ENCODE assay signal across 9 cellular contexts in genomic region chr3:131174752-131175151, GRCh38.
DNase-seq lines count a peak whose midpoint lies in the region; ATAC-seq and TF ChIP-seq lines count a peak whose summit lies in the region.
"Had no signal": no experiment of that assay in that cellular context is flagged by ENCODE, and none has a peak within 500 bp of the region (broad histone marks: within the 10 kb centered on the region; RNA-seq: fewer than 3 reads in every experiment).

No MANE protein-coding gene starts in this region.

- ATAC-seq in GM18907 (IDR thresholded peaks at IDR 0.05; ENCODE audit: unreplicated experiment) (peak; percentile 99), HG03103 (IDR thresholded peaks at IDR 0.05; ENCODE audit: low read depth, unreplicated experiment) (peak; percentile 97)
- ATAC-seq in activated CD8-positive, alpha-beta T cell treated with anti-CD3 and anti-CD28 coated beads for 36 hours, result peak; percentile 99

- no peaks in the 10 kb centered on the region for H3K9me3 Mint-ChIP-seq in activated CD8-positive, alpha-beta T cell treated with anti-CD3 and anti-CD28 coated beads for 36 hours
- H3K9me3 Mint-ChIP-seq in stimulated activated naive CD8-positive, alpha-beta T cell treated with anti-CD3 and anti-CD28 coated beads, Interleukin-15, Interleukin-2, amounts not matched to agents 100 ng/mL and 50 ng/mL, for 24 hours, result no peaks in the 10 kb centered on the region
- H3K9me3 Mint-ChIP-seq: activated naive CD4-positive, alpha-beta T cell treated with anti-CD3 and anti-CD28 coated beads, Interleukin-2, amount 50 U/mL, for 24 hours had no signal

- no peaks in the 10 kb centered on the region for H3K36me3 ChIP-seq in hepatocyte (replicated peaks; ENCODE audit: insufficient read depth, low read depth)

- H3K4me1 ChIP-seq in hepatocyte (ENCODE audit: insufficient read depth), result no peaks in the 10 kb centered on the region

- WGBS in hepatocyte (ENCODE audit: low lambda C conversion rate, missing lambda C conversion rate), result 96% methylated on average over 1 of the region's 1 CpG

- peak overlapping the region; percentile 30 for H3K27ac Mint-ChIP-seq in activated CD8-positive, alpha-beta T cell treated with anti-CD3 and anti-CD28 coated beads for 36 hours
- peak overlapping the region; percentile 67 for H3K27ac Mint-ChIP-seq in stimulated activated naive CD8-positive, alpha-beta T cell treated with anti-CD3 and anti-CD28 coated beads, Interleukin-15, Interleukin-2, amounts not matched to agents 100 ng/mL and 50 ng/mL, for 24 hours
- H3K27ac Mint-ChIP-seq: activated naive CD4-positive, alpha-beta T cell treated with anti-CD3 and anti-CD28 coated beads, Interleukin-2, amount 50 U/mL, for 24 hours had no signal

- H3K9me2 ChIP-seq in hepatocyte (replicated peaks; ENCODE audit: insufficient read depth), result no peaks in the 10 kb centered on the region

- H3K27me3 Mint-ChIP-seq in activated CD8-positive, alpha-beta T cell treated with anti-CD3 and anti-CD28 coated beads for 36 hours, result no peaks in the 10 kb centered on the region
- H3K27me3 Mint-ChIP-seq in stimulated activated naive CD8-positive, alpha-beta T cell treated with anti-CD3 and anti-CD28 coated beads, Interleukin-15, Interleukin-2, amounts not matched to agents 100 ng/mL and 50 ng/mL, for 24 hours, result no peaks in the 10 kb centered on the region
- H3K27me3 Mint-ChIP-seq: activated naive CD4-positive, alpha-beta T cell treated with anti-CD3 and anti-CD28 coated beads, Interleukin-2, amount 50 U/mL, for 24 hours had no signal

- intact Hi-C loops in activated CD8-positive, alpha-beta T cell treated with anti-CD3 and anti-CD28 coated beads for 36 hours (cut with micrococcal nuclease), result no loop called here

- no peaks in the 10 kb centered on the region for H3K27me3 ChIP-seq in hepatocyte

- H2AFZ ChIP-seq in hepatocyte, result no peak overlapping the region

- H3K27ac ChIP-seq in hepatocyte, result no peak overlapping the region

- H3K4me2 ChIP-seq in hepatocyte, result no peak overlapping the region

- DNase-seq in AML-193 (lab: John Stamatoyannopoulos, UW) (peak; percentile 87 to 89), hepatocyte (ENCODE audit: low spot score) (no peak), NCI-H1105 treated with DMSO at 0.1 percent for 48 hours (lab: John Stamatoyannopoulos, UW) (no peak), NCI-H1105 (lab: John Stamatoyannopoulos, UW) (no peak)
- peak; percentile 59 for DNase-seq in activated CD8-positive, alpha-beta T cell treated with anti-CD3 and anti-CD28 coated beads for 36 hours

- POLR2A ChIA-PET in activated CD8-positive, alpha-beta T cell treated with anti-CD3 and anti-CD28 coated beads for 36 hours (lab: Charles Lee), result no interaction called here

- H3K79me2 ChIP-seq in hepatocyte, result no peaks in the 10 kb centered on the region

- H3K9me3 ChIP-seq in hepatocyte (ENCODE audit: low read depth), result no peaks in the 10 kb centered on the region

- no peak overlapping the region for H3K4me3 Mint-ChIP-seq in activated CD8-positive, alpha-beta T cell treated with anti-CD3 and anti-CD28 coated beads for 36 hours
- H3K4me3 Mint-ChIP-seq in stimulated activated naive CD8-positive, alpha-beta T cell treated with anti-CD3 and anti-CD28 coated beads, Interleukin-15, Interleukin-2, amounts not matched to agents 100 ng/mL and 50 ng/mL, for 24 hours, result no peak overlapping the region
- H3K4me3 Mint-ChIP-seq: activated naive CD4-positive, alpha-beta T cell treated with anti-CD3 and anti-CD28 coated beads, Interleukin-2, amount 50 U/mL, for 24 hours had no signal

- TF ChIP-seq CTCF in activated CD8-positive, alpha-beta T cell treated with anti-CD3 and anti-CD28 coated beads for 36 hours (IDR thresholded peaks at IDR 0.05), result no peak
- no peak for TF ChIP-seq CTCF in hepatocyte (IDR thresholded peaks at IDR 0.05; ENCODE audit: poor library complexity)

- H3K36me3 Mint-ChIP-seq in activated CD8-positive, alpha-beta T cell treated with anti-CD3 and anti-CD28 coated beads for 36 hours (ENCODE audit: low read depth), result no peaks in the 10 kb centered on the region
- no peaks in the 10 kb centered on the region for H3K36me3 Mint-ChIP-seq in stimulated activated naive CD8-positive, alpha-beta T cell treated with anti-CD3 and anti-CD28 coated beads, Interleukin-15, Interleukin-2, amounts not matched to agents 100 ng/mL and 50 ng/mL, for 24 hours (ENCODE audit: low read depth)
- H3K36me3 Mint-ChIP-seq: activated naive CD4-positive, alpha-beta T cell treated with anti-CD3 and anti-CD28 coated beads, Interleukin-2, amount 50 U/mL, for 24 hours had no signal

- CTCF ChIA-PET in activated CD8-positive, alpha-beta T cell treated with anti-CD3 and anti-CD28 coated beads for 36 hours (lab: Charles Lee), result no interaction called here

- peaks cover 24% of the 10 kb centered on the region for H3K4me1 Mint-ChIP-seq in activated CD8-positive, alpha-beta T cell treated with anti-CD3 and anti-CD28 coated beads for 36 hours (ENCODE audit: low read depth)
- H3K4me1 Mint-ChIP-seq in stimulated activated naive CD8-positive, alpha-beta T cell treated with anti-CD3 and anti-CD28 coated beads, Interleukin-15, Interleukin-2, amounts not matched to agents 100 ng/mL and 50 ng/mL, for 24 hours (ENCODE audit: low read depth), result peaks cover 26% of the 10 kb centered on the region

- H3K4me3 ChIP-seq in hepatocyte, result no peak overlapping the region

- H4K20me1 ChIP-seq in hepatocyte (ENCODE audit: insufficient read depth, poor library complexity, severe bottlenecking), result no peaks in the 10 kb centered on the region

Comparison
In these comparisons a context has a peak if more than half of its experiments do, and no peak if none do; other contexts are left out.
1. DNase-seq: peak in AML-193 (2 of 2) and activated CD8-positive, alpha-beta T cell treated with anti-CD3 and anti-CD28 coated beads for 36 hours (single experiment); none in hepatocyte (single experiment), NCI-H1105 treated with DMSO at 0.1 percent for 48 hours (single experiment) and NCI-H1105 (single experiment).
2. Peak in every context shown above with its lines, with median percentiles within 50 percentile points of each other: ATAC-seq.